26 cellular contexts compared by ENCODE assay signal in genomic region chr5:176833286-176833685, GRCh38.
"Had no signal": no experiment of that assay in that cellular context is flagged by ENCODE, and none has a peak within 500 bp of the region (broad histone marks: within the 10 kb centered on the region; RNA-seq: fewer than 3 reads in every experiment).

No MANE protein-coding gene starts in this region.

- H3K27me3 ChIP-seq: testis, thyroid gland, uterus, vagina had no signal

- H3K36me3 ChIP-seq: stomach, suprapubic skin, thoracic aorta, thyroid gland, tibial artery, tibial nerve, transverse colon, upper lobe of left lung, upper lobe of right lung, uterus, vagina had no signal

- H3K4me3 ChIP-seq: stomach, suprapubic skin, testis, thoracic aorta, thyroid gland, tibial artery, tibial nerve, transverse colon, upper lobe of left lung, upper lobe of right lung, uterus, vagina had no signal

- H3K9me3 ChIP-seq: stomach, suprapubic skin, testis, thoracic aorta, thyroid gland, tibial artery, tibial nerve, transverse colon, upper lobe of left lung, upper lobe of right lung, uterus, vagina had no signal

- H3K27ac ChIP-seq: stomach, suprapubic skin, testis, thoracic aorta, thyroid gland, tibial artery, tibial nerve, transverse colon, upper lobe of left lung, upper lobe of right lung, uterus, vagina had no signal

- H3K4me1 ChIP-seq: stomach, suprapubic skin, testis, thyroid gland, tibial artery, tibial nerve, transverse colon, upper lobe of left lung, upper lobe of right lung, uterus, vagina had no signal

- ATAC-seq: stimulated activated effector memory CD8-positive, alpha-beta T cell treated with anti-CD3 and anti-CD28 coated beads, Interleukin-12 subunit alpha, Interleukin-12 subunit beta, amount 100 ng/mL, for 72 hours; stimulated activated memory B cell treated with anti-CD40 and anti-IgM and Interleukin-4, amounts not matched to agents 10 μg/mL and 1 μg/mL and 100 μg/mL, for 72 hours; stimulated activated naive B cell treated with anti-CD40 and anti-IgM and Interleukin-4, amounts not matched to agents 10 μg/mL and 1 μg/mL and 100 μg/mL, for 72 hours; stimulated activated naive CD8-positive, alpha-beta T cell treated with anti-CD3 and anti-CD28 coated beads, Interleukin-15, amount 100 ng/mL, for 72 hours; stimulated activated naive CD8-positive, alpha-beta T cell treated with anti-CD3 and anti-CD28 coated beads, Interleukin-15, Interleukin-2, amounts not matched to agents 100 U/mL and 50 U/mL, for 24 hours; upper lobe of right lung had no signal

- DNase-seq: stimulated activated CD4-positive, alpha-beta T cell treated with anti-CD3 and anti-CD28 coated beads, Interleukin-2, amount 100 ng/mL, for 48 hours; stimulated activated CD4-positive, alpha-beta T cell treated with anti-CD3 and anti-CD28 coated beads, Interleukin-4, amount 100 ng/mL, for 1 hour; stimulated activated CD4-positive, alpha-beta T cell treated with anti-CD3 and anti-CD28 coated beads, Interleukin-4, amount 100 ng/mL, for 24 hours; stimulated activated CD4-positive, alpha-beta T cell treated with anti-CD3 and anti-CD28 coated beads, Interleukin-4, amount 100 ng/mL, for 4 hours; stimulated activated CD8-positive, alpha-beta memory T cell treated with anti-CD3 and anti-CD28 coated beads, Interleukin-4, amount 100 ng/mL, for 48 hours; stimulated activated naive B cell treated with anti-CD40 and anti-IgM and Interleukin-4, amounts not matched to agents 10 μg/mL and 1 μg/mL and 100 μg/mL, for 72 hours; stimulated activated naive CD4-positive, alpha-beta T cell; stimulated activated naive CD4-positive, alpha-beta T cell treated with Interleukin-2 at 50 U/mL for 16 hours; stimulated activated naive CD8-positive, alpha-beta T cell treated with anti-CD3 and anti-CD28 coated beads, Interleukin-15, amount 100 ng/mL, for 72 hours; stimulated activated naive CD8-positive, alpha-beta T cell treated with anti-CD3 and anti-CD28 coated beads, Interleukin-15, Interleukin-2, amounts not matched to agents 100 U/mL and 50 U/mL, for 24 hours; stomach; substantia nigra; testis; thyroid gland; tibial artery; transverse colon; trophoblast cell; upper lobe of left lung; upper lobe of right lung; uterus had no signal
